ENCODE assay signal across 14 cellular contexts in the genomic region with DNA sequence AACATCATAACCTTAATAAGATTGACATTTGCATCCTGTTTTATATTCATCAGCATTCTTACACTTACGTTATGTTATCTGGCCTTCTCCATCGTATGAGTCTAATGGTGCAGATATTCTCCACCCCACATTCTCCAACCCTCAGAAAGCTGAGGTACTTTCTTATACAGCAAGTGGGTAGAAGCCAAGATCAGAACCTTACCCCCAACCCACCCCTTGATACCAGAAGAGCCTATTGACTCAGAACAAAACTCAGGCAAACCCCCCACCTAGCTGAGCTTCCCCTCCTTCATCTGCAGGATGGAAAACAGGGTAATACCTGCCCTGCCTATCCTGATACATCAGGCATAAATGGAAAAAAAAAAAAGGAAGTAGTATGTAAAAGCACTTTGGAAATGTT.
"Had no signal": no experiment of that assay in that cellular context is flagged by ENCODE, and none has a peak within 500 bp of the region (broad histone marks: within the 10 kb centered on the region; RNA-seq: fewer than 3 reads in every experiment).

No MANE protein-coding gene starts in this region.

- H3K27me3 Mint-ChIP-seq: naive thymus-derived CD8-positive, alpha-beta T cell had no signal

- ATAC-seq: heart right ventricle; mucosa of descending colon; naive thymus-derived CD8-positive, alpha-beta T cell; upper lobe of right lung had no signal

- FAIRE-seq: frontal cortex, islet of Langerhans had no signal

- H3K4me3 Mint-ChIP-seq: naive thymus-derived CD8-positive, alpha-beta T cell had no signal

- H3K36me3 Mint-ChIP-seq: naive thymus-derived CD8-positive, alpha-beta T cell had no signal

- DNase-seq: effector CD4-positive, alpha-beta T cell; heart right ventricle; hypothalamus; kidney glomerular epithelial cell; mucosa of descending colon; naive thymus-derived CD8-positive, alpha-beta T cell; sigmoid colon; stimulated activated CD4-positive, alpha-beta T cell treated with anti-CD3 and anti-CD28 coated beads, Interleukin-2, amount 100 ng/mL, for 24 hours; stimulated activated CD4-positive, alpha-beta T cell treated with anti-CD3 and anti-CD28 coated beads, Interleukin-4, amount 100 ng/mL, for 4 hours; stimulated activated naive CD4-positive, alpha-beta T cell treated with Interleukin-2 at 50 U/mL for 16 hours; testis; upper lobe of right lung had no signal
